8 cellular contexts compared by ENCODE assay signal in the genomic region with DNA sequence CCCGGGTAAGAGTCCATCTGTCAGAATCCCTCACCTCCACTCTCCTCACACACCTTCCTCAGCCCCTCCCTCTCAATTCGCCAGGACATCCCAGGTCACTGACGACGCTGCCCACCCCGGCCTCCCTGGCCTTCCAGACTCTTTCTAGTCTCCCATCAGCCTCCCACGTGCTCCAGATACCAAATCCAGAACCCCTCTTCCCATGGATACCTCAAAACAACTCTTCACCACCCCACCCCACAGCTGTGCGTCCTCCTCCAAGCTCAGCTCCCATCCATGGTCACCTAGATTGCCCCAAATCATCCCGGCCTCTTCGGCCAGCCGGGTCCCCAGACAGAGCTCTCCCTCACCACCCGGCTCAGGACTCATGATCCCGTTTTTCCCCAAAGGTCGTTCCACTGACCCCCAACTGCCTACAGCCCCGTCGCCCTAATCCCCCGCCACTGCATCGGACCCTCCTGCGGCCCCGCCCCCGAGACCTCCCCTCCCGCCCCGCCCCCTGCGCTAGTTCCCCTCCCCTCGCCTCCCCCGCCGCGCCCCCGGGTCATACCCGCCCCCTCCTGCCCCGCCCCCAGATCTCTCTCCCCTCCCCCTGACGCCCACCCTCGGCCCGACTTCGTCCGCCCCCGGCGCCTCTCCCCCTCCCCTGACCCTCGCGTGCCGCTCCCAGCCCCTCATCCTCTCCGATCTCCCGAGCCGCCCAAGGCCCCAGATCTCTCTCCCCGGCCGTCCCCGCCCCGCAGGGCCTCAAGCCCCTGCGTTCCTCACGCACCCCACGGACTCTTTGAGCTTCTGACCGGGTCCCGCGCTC. TPM values are rescaled to one million over a fixed set of nuclear protein-coding genes. Genes with fewer than 3 reads are reported as not detected.
DNase-seq lines count a peak whose midpoint lies in the region; ATAC-seq and TF ChIP-seq lines count a peak whose summit lies in the region.

No MANE protein-coding gene starts in this region.

- H3K36me3 ChIP-seq in CD4-positive, alpha-beta memory T cell (ENCODE audit: insufficient read depth, low read length): peaks cover 19% of the 10 kb centered on the region
- H3K36me3 ChIP-seq in muscle layer of duodenum (ENCODE audit: control insufficient read depth in 1 of 2, insufficient read depth in 2 of 2, low read length in 2 of 2) (peaks cover 10 to 23% of the 10 kb centered on the region in 2 donors), thyroid gland (peaks cover 14 to 18% of the 10 kb centered on the region in 2 donors)

- intact Hi-C loops in CD4-positive, alpha-beta memory T cell (cut with micrococcal nuclease): loop anchor here (1.0 kb wide), 3 partner anchors 14 to 210 kb away; a partner anchor contains a TSS
- intact Hi-C loops in thyroid gland (cut with DNase I): no loop called here

- H3K27me3 Mint-ChIP-seq in CD4-positive, alpha-beta memory T cell: peaks cover 0 to 2% of the 10 kb centered on the region in 2 donors
- H3K27me3 Mint-ChIP-seq in activated CD4-positive, alpha-beta memory T cell treated with anti-CD3 and anti-CD28 coated beads, Interleukin-2, amount 10 ng/mL, durations not matched to agents 7 days and 5 days: no peaks in the 10 kb centered on the region

- peaks cover 16% of the 10 kb centered on the region for H3K4me1 ChIP-seq in CD4-positive, alpha-beta memory T cell (ENCODE audit: insufficient read depth, low read length)
- H3K4me1 ChIP-seq in muscle layer of duodenum (ENCODE audit: control insufficient read depth in 1 of 2, insufficient read depth in 2 of 2, low read length in 2 of 2) (peaks cover 0 to 26% of the 10 kb centered on the region in 2 donors), thyroid gland (peaks cover 27 to 32% of the 10 kb centered on the region in 2 donors)

- no peaks in the 10 kb centered on the region for H3K9me3 ChIP-seq in CD4-positive, alpha-beta memory T cell (ENCODE audit: control insufficient read depth in 1 of 2, low read length in 2 of 2)
- H3K9me3 ChIP-seq in muscle layer of duodenum (ENCODE audit: control insufficient read depth in 1 of 2, low read length in 2 of 2) (no peaks in the 10 kb centered on the region), thyroid gland (no peaks in the 10 kb centered on the region)

- TF ChIP-seq POLR2A in erythroblast (IDR thresholded peaks at IDR 0.05; ENCODE audit: low read length): peak; percentile 44
- TF ChIP-seq POLR2A in thyroid gland (IDR thresholded peaks at IDR 0.05): no peak

- DNase-seq in CD4-positive, alpha-beta memory T cell: no peak
- peak; percentile 44 for DNase-seq in NCI-H1092 treated with DMSO at 0.1 percent for 48 hours (lab: John Stamatoyannopoulos, UW)
- peak; percentile 44 for DNase-seq in activated CD4-positive, alpha-beta memory T cell treated with anti-CD3 and anti-CD28 coated beads, Interleukin-2, amount 10 ng/mL, durations not matched to agents 7 days and 5 days
- peak; percentile 80 to 84 for DNase-seq in erythroblast (lab: John Stamatoyannopoulos, UW)
- DNase-seq in thyroid gland: peak; percentile 39 to 50

- POLR2A ChIA-PET in CD4-positive, alpha-beta memory T cell (lab: Charles Lee; ENCODE audit: partially characterized antibody): interaction anchor here (1.0 to 4.0 kb wide), 4 partner anchors 13 to 210 kb away, joined by 4 to 50 read pairs (median 7); a partner anchor contains a TSS
- POLR2A ChIA-PET in activated CD4-positive, alpha-beta memory T cell treated with anti-CD3 and anti-CD28 coated beads, Interleukin-2, amount 10 ng/mL, durations not matched to agents 7 days and 5 days (lab: Charles Lee): interaction anchor here (0.6 to 3.5 kb wide), 7 partner anchors 10 to 210 kb away, joined by 3 to 32 read pairs (median 4); a partner anchor contains a TSS

- peak overlapping the region; percentile 42 to 44 for H3K4me3 ChIP-seq in CD4-positive, alpha-beta memory T cell (ENCODE audit: low read length in 2 of 2)
- peak overlapping the region; percentile 68 to 74 for H3K4me3 ChIP-seq in muscle layer of duodenum (ENCODE audit: low read depth in 1 of 2, low read length in 2 of 2)
- H3K4me3 ChIP-seq in thyroid gland (replicated peaks in 1 of 3): peak overlapping the region; percentile 50 to 60 (median 54)

- H3K36me3 Mint-ChIP-seq in CD4-positive, alpha-beta memory T cell: peaks cover 0 to 12% of the 10 kb centered on the region in 2 donors
- no peaks in the 10 kb centered on the region for H3K36me3 Mint-ChIP-seq in activated CD4-positive, alpha-beta memory T cell treated with anti-CD3 and anti-CD28 coated beads, Interleukin-2, amount 10 ng/mL, durations not matched to agents 7 days and 5 days (ENCODE audit: low read depth)

- 2% methylated on average over 26 to 27 of the region's 53 CpGs for WGBS in thyroid gland, 2 donors

- H3K27me3 ChIP-seq in CD4-positive, alpha-beta memory T cell (ENCODE audit: insufficient read depth, low read length): no peaks in the 10 kb centered on the region
- H3K27me3 ChIP-seq in muscle layer of duodenum (ENCODE audit: low read depth, low read length): no peaks in the 10 kb centered on the region
- no peaks in the 10 kb centered on the region for H3K27me3 ChIP-seq in thyroid gland

- CTCF ChIA-PET in CD4-positive, alpha-beta memory T cell (lab: Charles Lee; ENCODE audit: partially characterized antibody): interaction anchor here (1.2 kb wide), 1 partner anchor 15 kb away, joined by 3 read pairs; a partner anchor contains a TSS
- CTCF ChIA-PET in activated CD4-positive, alpha-beta memory T cell treated with anti-CD3 and anti-CD28 coated beads, Interleukin-2, amount 10 ng/mL, durations not matched to agents 7 days and 5 days (lab: Charles Lee): interaction anchor here (0.6 to 0.9 kb wide), 3 partner anchors 15 to 58 kb away, joined by 3 read pairs; a partner anchor contains a TSS

- H3K4me3 Mint-ChIP-seq in CD4-positive, alpha-beta memory T cell: peak overlapping the region; percentile 89 to 94 (median 91)
- H3K4me3 Mint-ChIP-seq in activated CD4-positive, alpha-beta memory T cell treated with anti-CD3 and anti-CD28 coated beads, Interleukin-2, amount 10 ng/mL, durations not matched to agents 7 days and 5 days: peak overlapping the region; percentile 90

- TF ChIP-seq CTCF in thyroid gland (IDR thresholded peaks at IDR 0.05): no peak

- H3K27ac Mint-ChIP-seq in CD4-positive, alpha-beta memory T cell: peak overlapping the region; percentile 86 to 97 (median 95)
- peak overlapping the region; percentile 74 for H3K27ac Mint-ChIP-seq in activated CD4-positive, alpha-beta memory T cell treated with anti-CD3 and anti-CD28 coated beads, Interleukin-2, amount 10 ng/mL, durations not matched to agents 7 days and 5 days

- H3K4me1 Mint-ChIP-seq in CD4-positive, alpha-beta memory T cell: peaks cover 11 to 26% (median 17%) of the 10 kb centered on the region in 4 donors
- peaks cover 17% of the 10 kb centered on the region for H3K4me1 Mint-ChIP-seq in activated CD4-positive, alpha-beta memory T cell treated with anti-CD3 and anti-CD28 coated beads, Interleukin-2, amount 10 ng/mL, durations not matched to agents 7 days and 5 days

- ATAC-seq in GM21360 (IDR thresholded peaks at IDR 0.05; ENCODE audit: unreplicated experiment) (peak; percentile 16), GM18502 (IDR thresholded peaks at IDR 0.05; ENCODE audit: poor library complexity, unreplicated experiment) (no peak)

- no peaks in the 10 kb centered on the region for H3K9me3 Mint-ChIP-seq in CD4-positive, alpha-beta memory T cell
- H3K9me3 Mint-ChIP-seq in activated CD4-positive, alpha-beta memory T cell treated with anti-CD3 and anti-CD28 coated beads, Interleukin-2, amount 10 ng/mL, durations not matched to agents 7 days and 5 days: no peaks in the 10 kb centered on the region

- peak overlapping the region; percentile 62 for H3K27ac ChIP-seq in CD4-positive, alpha-beta memory T cell (ENCODE audit: low read depth, low read length)
- H3K27ac ChIP-seq in muscle layer of duodenum (ENCODE audit: low read length): peak overlapping the region; percentile 77
- peak overlapping the region; percentile 81 to 98 (median 87) for H3K27ac ChIP-seq in thyroid gland

RNA-seq across cellular contexts. Expression of a gene that starts 0.5 kb away (rescaled TPM):
- total RNA-seq in CD4-positive, alpha-beta memory T cell: 10 to 100 TPM; 61.3 to 63.5 TPM
- 1 to 10 TPM; 4.1 to 6.2 TPM for polyA plus RNA-seq in CD4-positive, alpha-beta memory T cell
- total RNA-seq in activated CD4-positive, alpha-beta memory T cell treated with anti-CD3 and anti-CD28 coated beads, Interleukin-2, amount 10 ng/mL, durations not matched to agents 7 days and 5 days: 10 to 100 TPM; 49.6 to 50.1 TPM
- 100 to 1,000 TPM in 2 of 4 donors, 10 to 100 TPM in 2; 90.1 to 187 (median 106) TPM for total RNA-seq in thyroid gland

RNA-seq across cellular contexts. Expression of a gene that starts 15.0 kb away (rescaled TPM):
- total RNA-seq in CD4-positive, alpha-beta memory T cell: 10 to 100 TPM; 36.5 to 39.7 TPM
- polyA plus RNA-seq in CD4-positive, alpha-beta memory T cell: 10 to 100 TPM in 1 of 2 donors, 1 to 10 TPM in 1; 3.5 to 26.1 TPM
- 10 to 100 TPM; 47.1 to 50.6 TPM for total RNA-seq in activated CD4-positive, alpha-beta memory T cell treated with anti-CD3 and anti-CD28 coated beads, Interleukin-2, amount 10 ng/mL, durations not matched to agents 7 days and 5 days
- 10 to 100 TPM; 26.5 to 42.3 (median 28.4) TPM for total RNA-seq in thyroid gland

RNA-seq across cellular contexts. Expression of a gene that starts 54.6 kb away (rescaled TPM):
- 10 to 100 TPM; 13.9 to 18.1 TPM for total RNA-seq in CD4-positive, alpha-beta memory T cell
- polyA plus RNA-seq in CD4-positive, alpha-beta memory T cell: 1 to 10 TPM; 2.8 to 4.5 TPM
- 10 to 100 TPM; 71.7 to 82.5 TPM for total RNA-seq in activated CD4-positive, alpha-beta memory T cell treated with anti-CD3 and anti-CD28 coated beads, Interleukin-2, amount 10 ng/mL, durations not matched to agents 7 days and 5 days
- total RNA-seq in thyroid gland: 1 to 10 TPM; 4.1 to 5.1 (median 4.4) TPM

RNA-seq across cellular contexts. Expression of a gene that starts 56.7 kb away (rescaled TPM):
- 10 to 100 TPM; 40.1 to 45.6 TPM for total RNA-seq in CD4-positive, alpha-beta memory T cell
- polyA plus RNA-seq in CD4-positive, alpha-beta memory T cell: 10 to 100 TPM; 19.7 to 28.2 TPM
- 10 to 100 TPM; 62.1 to 64.0 TPM for total RNA-seq in activated CD4-positive, alpha-beta memory T cell treated with anti-CD3 and anti-CD28 coated beads, Interleukin-2, amount 10 ng/mL, durations not matched to agents 7 days and 5 days
- 10 to 100 TPM; 33.1 to 42.4 (median 36.7) TPM for total RNA-seq in thyroid gland

Comparison
In these comparisons a context has a peak if more than half of its experiments do, and no peak if none do; other contexts are left out.
1. DNase-seq: peak in NCI-H1092 treated with DMSO at 0.1 percent for 48 hours (single experiment), activated CD4-positive, alpha-beta memory T cell treated with anti-CD3 and anti-CD28 coated beads, Interleukin-2, amount 10 ng/mL, durations not matched to agents 7 days and 5 days (single experiment), erythroblast (2 of 2) and thyroid gland (2 of 2); none in CD4-positive, alpha-beta memory T cell (0 of 5).
2. Peak in every context shown above with its lines, with median percentiles within 50 percentile points of each other: H3K27ac ChIP-seq and H3K4me3 ChIP-seq.